Comparison of ENCODE assay signal across 8 cellular contexts in the genomic region with DNA sequence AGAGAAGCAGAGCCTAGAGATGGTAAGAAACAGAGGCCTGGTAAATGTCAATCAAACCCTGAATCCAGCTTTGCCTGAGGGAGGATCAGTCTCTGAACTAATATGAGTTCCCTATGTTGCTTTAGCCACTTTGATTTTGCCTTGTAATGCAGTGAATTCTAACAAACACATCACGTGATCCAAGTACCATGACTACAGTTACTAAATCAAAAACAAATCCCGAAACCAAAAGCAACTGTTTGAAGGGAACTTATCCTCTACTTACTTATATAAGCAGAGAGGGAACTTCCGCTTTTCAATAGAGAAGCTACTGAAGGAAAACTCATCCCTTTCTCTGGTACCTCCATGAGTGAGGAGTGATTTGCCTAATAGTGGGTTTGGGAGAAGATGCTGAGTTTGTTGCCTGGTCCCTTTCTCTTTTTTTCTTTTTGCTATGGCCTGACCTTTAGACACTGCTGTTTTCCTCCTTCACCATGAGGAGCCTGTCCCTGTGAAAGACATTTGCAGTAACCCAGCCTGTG. TPM values are rescaled to one million over a fixed set of nuclear protein-coding genes. Genes with fewer than 3 reads are reported as not detected.
DNase-seq lines count a peak whose midpoint lies in the region; ATAC-seq and TF ChIP-seq lines count a peak whose summit lies in the region.

No MANE protein-coding gene starts in this region.

- peaks cover 17 to 32% (median 27%) of the 10 kb centered on the region in 4 donors for H3K4me1 Mint-ChIP-seq in CD4-positive, alpha-beta memory T cell

- peak overlapping the region in 7 of 8 donors; percentile 7 to 74 (median 66) for H3K4me3 Mint-ChIP-seq in CD4-positive, alpha-beta memory T cell

- H3K79me2 ChIP-seq in MM.1S (ENCODE audit: low read length): no peaks in the 10 kb centered on the region

- CTCF ChIA-PET in CD4-positive, alpha-beta memory T cell (lab: Charles Lee; ENCODE audit: partially characterized antibody): interaction anchor here (1.2 to 9.3 kb wide), 6 partner anchors 11 to 142 kb away, joined by 3 to 107 read pairs (median 7); a partner anchor contains a TSS

- ATAC-seq in GM21381 (IDR thresholded peaks at IDR 0.05; ENCODE audit: unreplicated experiment): peak; percentile 75
- peak; percentile 85 for ATAC-seq in mucosa of descending colon

- H2AFZ ChIP-seq in MM.1S (ENCODE audit: low read length): peak overlapping the region; percentile 63

- peak overlapping the region; percentile 60 for H3K27ac ChIP-seq in CD4-positive, alpha-beta memory T cell (ENCODE audit: low read depth, low read length)
- H3K27ac ChIP-seq in MM.1S (ENCODE audit: low read length) (peak overlapping the region; percentile 85), caudate nucleus (ENCODE audit: low read depth, low read length) (peak overlapping the region; percentile 68)

- peak overlapping the region; percentile 95 to 98 (median 97) for H3K27ac Mint-ChIP-seq in CD4-positive, alpha-beta memory T cell

- no peaks in the 10 kb centered on the region for H3K27me3 ChIP-seq in CD4-positive, alpha-beta memory T cell (ENCODE audit: insufficient read depth, low read length)
- H3K27me3 ChIP-seq in MM.1S (replicated peaks; ENCODE audit: insufficient read depth, low read length): no peaks in the 10 kb centered on the region

- peaks cover 0 to 2% (median 0%) of the 10 kb centered on the region in 8 donors for H3K9me3 Mint-ChIP-seq in CD4-positive, alpha-beta memory T cell

- H3K9me2 ChIP-seq in MM.1S (replicated peaks; ENCODE audit: insufficient read depth, low read length): no peaks in the 10 kb centered on the region

- H3K4me1 ChIP-seq in CD4-positive, alpha-beta memory T cell (ENCODE audit: insufficient read depth, low read length): peaks cover 22% of the 10 kb centered on the region
- H3K4me1 ChIP-seq in MM.1S (ENCODE audit: low read length) (peaks cover 14% of the 10 kb centered on the region), mucosa of descending colon (ENCODE audit: low read depth) (peaks cover 21% of the 10 kb centered on the region)

- H3K9ac ChIP-seq in MM.1S (ENCODE audit: low read length): peak overlapping the region; percentile 46; the same call in 1 of the 2 replicates

- H3K36me3 ChIP-seq in CD4-positive, alpha-beta memory T cell (ENCODE audit: insufficient read depth, low read length): no peaks in the 10 kb centered on the region
- H3K36me3 ChIP-seq in MM.1S (replicated peaks; ENCODE audit: insufficient read depth, low read length): no peaks in the 10 kb centered on the region
- no peaks in the 10 kb centered on the region for H3K36me3 ChIP-seq in mucosa of descending colon (ENCODE audit: low read depth)

- no peaks in the 10 kb centered on the region for H4K20me1 ChIP-seq in MM.1S (ENCODE audit: insufficient read depth, low read length)

- POLR2A ChIA-PET in CD4-positive, alpha-beta memory T cell (lab: Charles Lee; ENCODE audit: partially characterized antibody): interaction anchor here (0.6 to 3.0 kb wide), 13 partner anchors 11 to 146 kb away, joined by 3 to 17 read pairs (median 4); a partner anchor contains a TSS

- peak overlapping the region; percentile 60; the same call in 1 of the 2 replicates for H3K4me2 ChIP-seq in MM.1S (ENCODE audit: low read depth, low read length)

- in situ Hi-C loops in ACHN (cut with HindIII; ENCODE audit: low pct_ligation_motif_present, low pct_unique_long_range_greater_than_20kb, low sequenced_read_pairs): no loop called here

- no peaks in the 10 kb centered on the region for H3K36me3 Mint-ChIP-seq in CD4-positive, alpha-beta memory T cell

- H3K4me3 ChIP-seq in CD4-positive, alpha-beta memory T cell (ENCODE audit: low read length in 2 of 2): peak overlapping the region in 1 of 2 donors; percentile 16
- H3K4me3 ChIP-seq in MM.1S (ENCODE audit: low read length) (no peak overlapping the region; the same call in 1 of the 2 replicates), mucosa of descending colon (no peak overlapping the region)

- peaks cover 5% of the 10 kb centered on the region; the same call in 1 of the 2 replicates for H3F3A ChIP-seq in MM.1S (ENCODE audit: insufficient read depth, low read length)

- peak in 4 of 5 donors; percentile 64 to 81 (median 74) for DNase-seq in CD4-positive, alpha-beta memory T cell
- DNase-seq in MM.1S: peak; percentile 82
- no peak for DNase-seq in caudate nucleus (lab: John Stamatoyannopoulos, UW)
- DNase-seq in mucosa of descending colon: no peak
- no peak for DNase-seq in ACHN
- no peak for DNase-seq in activated CD4-positive, alpha-beta T cell treated with anti-CD3 and anti-CD28 coated beads, Interleukin-2, amount 50 U/mL, for 4 hours
- DNase-seq in activated gamma-delta T cell treated with Interleukin-2 at 50 U/mL for 16 hours: no peak

- no peaks in the 10 kb centered on the region for H3K27me3 Mint-ChIP-seq in CD4-positive, alpha-beta memory T cell

- no peak for TF ChIP-seq CTCF in MM.1S (IDR thresholded peaks at IDR 0.05; ENCODE audit: low read length)
- no peak for TF ChIP-seq CTCF in mucosa of descending colon (IDR thresholded peaks at IDR 0.05)

- no peaks in the 10 kb centered on the region for H3K9me3 ChIP-seq in CD4-positive, alpha-beta memory T cell (ENCODE audit: control insufficient read depth in 1 of 2, low read length in 2 of 2)
- no peaks in the 10 kb centered on the region for H3K9me3 ChIP-seq in MM.1S (replicated peaks; ENCODE audit: insufficient read depth, low read length)
- H3K9me3 ChIP-seq in mucosa of descending colon: no peaks in the 10 kb centered on the region

- intact Hi-C loops in CD4-positive, alpha-beta memory T cell (cut with micrococcal nuclease): loop anchor here (1.0 kb wide), 1 partner anchor 8 kb away; a partner anchor contains a TSS
- intact Hi-C loops in mucosa of descending colon (cut with DNase I, micrococcal nuclease): no loop called here

RNA-seq across cellular contexts. Expression of a gene that starts 7.7 kb away (rescaled TPM):
- total RNA-seq in CD4-positive, alpha-beta memory T cell: 10 to 100 TPM; 32.6 to 35.6 TPM
- polyA plus RNA-seq in CD4-positive, alpha-beta memory T cell: 10 to 100 TPM in 1 of 2 donors, 1 to 10 TPM in 1; 4.7 to 12.6 TPM
- total RNA-seq in mucosa of descending colon: 10 to 100 TPM; 32.2 to 34.8 (median 32.8) TPM

RNA-seq across cellular contexts. Expression of a gene that starts 23.1 kb away (rescaled TPM):
- total RNA-seq in CD4-positive, alpha-beta memory T cell: 1 to 10 TPM; 5.8 to 7.7 TPM
- polyA plus RNA-seq in CD4-positive, alpha-beta memory T cell: 1 to 10 TPM; 5.9 to 6.1 TPM
- total RNA-seq in mucosa of descending colon: 10 to 100 TPM in 1 of 3 donors, 1 to 10 TPM in 2; 7.2 to 23.7 (median 8.2) TPM

Comparison
In these comparisons a context has a peak if more than half of its experiments do, and no peak if none do; other contexts are left out.
1. DNase-seq: peak in CD4-positive, alpha-beta memory T cell (4 of 5) and MM.1S (single experiment); none in caudate nucleus (0 of 61), mucosa of descending colon (0 of 3), ACHN (single experiment), activated CD4-positive, alpha-beta T cell treated with anti-CD3 and anti-CD28 coated beads, Interleukin-2, amount 50 U/mL, for 4 hours (0 of 2) and activated gamma-delta T cell treated with Interleukin-2 at 50 U/mL for 16 hours (single experiment).
2. Peak in every context shown above with its lines, with median percentiles within 50 percentile points of each other: H3K27ac ChIP-seq.